Comparison of ENCODE assay signal across 8 cellular contexts in genomic region chr17:3535253-3535995, GRCh38.
DNase-seq lines count a peak whose midpoint lies in the region; ATAC-seq and TF ChIP-seq lines count a peak whose summit lies in the region.

No MANE protein-coding gene starts in this region.

- H3K9me3 Mint-ChIP-seq in nephron, result no peaks in the 10 kb centered on the region
- no peaks in the 10 kb centered on the region for H3K9me3 Mint-ChIP-seq in stimulated activated naive CD8-positive, alpha-beta T cell treated with anti-CD3 and anti-CD28 coated beads, Interleukin-15, Interleukin-2, amounts not matched to agents 100 ng/mL and 50 ng/mL, for 24 hours

- DNase-seq in NCI-H82 (lab: John Stamatoyannopoulos, UW), result peak; percentile 70
- peak; percentile 20 for DNase-seq in activated T-helper 9 cell treated with anti-CD3 and anti-CD28 coated beads, Interleukin-2, amount 50 U/mL, for 16 hours (ENCODE audit: low read depth)
- DNase-seq in fibroblast of the conjunctiva (ENCODE audit: low read depth), result peak; percentile 55
- no peak for DNase-seq in 8988T
- no peak for DNase-seq in COLO668 (lab: John Stamatoyannopoulos, UW; ENCODE audit: unreplicated experiment)

- peak overlapping the region; percentile 81 to 88 (median 84) for H3K4me3 Mint-ChIP-seq in nephron
- peak overlapping the region; percentile 59 for H3K4me3 Mint-ChIP-seq in stimulated activated naive CD8-positive, alpha-beta T cell treated with anti-CD3 and anti-CD28 coated beads, Interleukin-15, Interleukin-2, amounts not matched to agents 100 ng/mL and 50 ng/mL, for 24 hours

- H3K36me3 Mint-ChIP-seq in nephron (ENCODE audit: low read depth), result no peaks in the 10 kb centered on the region
- no peaks in the 10 kb centered on the region for H3K36me3 Mint-ChIP-seq in stimulated activated naive CD8-positive, alpha-beta T cell treated with anti-CD3 and anti-CD28 coated beads, Interleukin-15, Interleukin-2, amounts not matched to agents 100 ng/mL and 50 ng/mL, for 24 hours (ENCODE audit: low read depth)

- peaks cover 5% of the 10 kb centered on the region for H3K4me1 Mint-ChIP-seq in nephron
- H3K4me1 Mint-ChIP-seq in stimulated activated naive CD8-positive, alpha-beta T cell treated with anti-CD3 and anti-CD28 coated beads, Interleukin-15, Interleukin-2, amounts not matched to agents 100 ng/mL and 50 ng/mL, for 24 hours (ENCODE audit: low read depth), result peaks cover 3% of the 10 kb centered on the region

- TF ChIP-seq CTCF in nephron (IDR thresholded peaks at IDR 0.05; ENCODE audit: unreplicated experiment in 3 of 3), result peak; percentile 69 to 79 (median 75)

- peak; percentile 55 for ATAC-seq in GM18498 (IDR thresholded peaks at IDR 0.05; ENCODE audit: unreplicated experiment)

- peaks cover 4% of the 10 kb centered on the region for H3K27me3 Mint-ChIP-seq in nephron (ENCODE audit: low read depth)
- H3K27me3 Mint-ChIP-seq in stimulated activated naive CD8-positive, alpha-beta T cell treated with anti-CD3 and anti-CD28 coated beads, Interleukin-15, Interleukin-2, amounts not matched to agents 100 ng/mL and 50 ng/mL, for 24 hours, result peaks cover 4% of the 10 kb centered on the region

- H3K27ac Mint-ChIP-seq in nephron, result peak overlapping the region in 2 of 3 experiments; percentile 55 to 73
- no peak overlapping the region for H3K27ac Mint-ChIP-seq in stimulated activated naive CD8-positive, alpha-beta T cell treated with anti-CD3 and anti-CD28 coated beads, Interleukin-15, Interleukin-2, amounts not matched to agents 100 ng/mL and 50 ng/mL, for 24 hours

Comparison
In these comparisons a context has a peak if more than half of its experiments do, and no peak if none do; other contexts are left out.
1. DNase-seq: peak in NCI-H82 (single experiment), activated T-helper 9 cell treated with anti-CD3 and anti-CD28 coated beads, Interleukin-2, amount 50 U/mL, for 16 hours (single experiment) and fibroblast of the conjunctiva (single experiment); none in 8988T (single experiment) and COLO668 (single experiment).